1 cellular context compared by ENCODE assay signal in the genomic region with DNA sequence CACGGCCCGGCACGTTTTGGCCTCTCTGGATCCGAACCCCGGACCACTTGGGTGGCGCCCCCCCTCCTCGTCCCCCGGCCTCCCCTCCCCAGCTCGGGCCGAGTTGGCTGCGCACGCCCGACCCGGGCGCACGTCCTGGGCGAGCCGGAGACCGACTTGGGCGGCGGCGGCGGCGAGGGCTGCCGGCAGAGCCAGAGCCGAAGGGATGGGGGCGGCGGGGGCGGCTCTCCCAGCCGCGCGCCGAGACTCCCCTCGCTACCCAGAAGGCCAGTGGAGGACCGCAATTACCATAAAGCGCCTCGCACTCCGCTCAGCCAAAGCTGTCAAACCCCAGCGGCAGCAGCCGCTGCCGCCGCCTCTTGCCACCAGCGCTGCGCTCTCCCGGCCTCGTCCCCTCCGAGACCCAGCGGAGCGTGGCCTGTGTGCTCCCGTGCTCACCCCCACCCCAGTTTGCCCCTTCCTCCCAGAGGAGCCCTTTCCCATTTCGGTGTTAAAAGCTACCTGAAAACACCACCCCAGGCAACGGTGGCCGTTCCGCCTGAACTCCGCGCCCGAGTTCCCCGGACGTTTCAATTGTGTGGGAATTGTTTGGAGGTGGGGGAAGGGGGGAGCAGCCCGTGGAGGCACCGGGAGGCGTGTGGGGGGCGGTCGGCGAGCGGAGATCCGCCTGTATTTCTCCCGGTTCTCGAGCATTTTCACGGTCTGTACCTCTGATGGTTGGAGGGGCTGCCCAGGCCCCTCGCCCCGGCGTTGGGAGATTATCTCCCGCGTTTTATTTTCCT.
A peak's percentile ranks its signal among the peaks of the same experiment; 100 is the strongest.
TF ChIP-seq lines count a peak whose summit lies in the region.

No MANE protein-coding gene starts in this region.

TF ChIP-seq in K562, 482 proteins besides CTCF, POLR2A, EP300 and RAD21 (continued from another document and continues in another):
- TF ChIP-seq, protein P1, sequence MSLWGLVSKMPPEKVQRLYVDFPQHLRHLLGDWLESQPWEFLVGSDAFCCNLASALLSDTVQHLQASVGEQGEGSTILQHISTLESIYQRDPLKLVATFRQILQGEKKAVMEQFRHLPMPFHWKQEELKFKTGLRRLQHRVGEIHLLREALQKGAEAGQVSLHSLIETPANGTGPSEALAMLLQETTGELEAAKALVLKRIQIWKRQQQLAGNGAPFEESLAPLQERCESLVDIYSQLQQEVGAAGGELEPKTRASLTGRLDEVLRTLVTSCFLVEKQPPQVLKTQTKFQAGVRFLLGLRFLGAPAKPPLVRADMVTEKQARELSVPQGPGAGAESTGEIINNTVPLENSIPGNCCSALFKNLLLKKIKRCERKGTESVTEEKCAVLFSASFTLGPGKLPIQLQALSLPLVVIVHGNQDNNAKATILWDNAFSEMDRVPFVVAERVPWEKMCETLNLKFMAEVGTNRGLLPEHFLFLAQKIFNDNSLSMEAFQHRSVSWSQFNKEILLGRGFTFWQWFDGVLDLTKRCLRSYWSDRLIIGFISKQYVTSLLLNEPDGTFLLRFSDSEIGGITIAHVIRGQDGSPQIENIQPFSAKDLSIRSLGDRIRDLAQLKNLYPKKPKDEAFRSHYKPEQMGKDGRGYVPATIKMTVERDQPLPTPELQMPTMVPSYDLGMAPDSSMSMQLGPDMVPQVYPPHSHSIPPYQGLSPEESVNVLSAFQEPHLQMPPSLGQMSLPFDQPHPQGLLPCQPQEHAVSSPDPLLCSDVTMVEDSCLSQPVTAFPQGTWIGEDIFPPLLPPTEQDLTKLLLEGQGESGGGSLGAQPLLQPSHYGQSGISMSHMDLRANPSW (CRISPR knock-in tag; IDR thresholded peaks at IDR 0.05): no peak
- no peak for TF ChIP-seq ZC3H4 (CRISPR knock-in tag; IDR thresholded peaks at IDR 0.05; ENCODE audit: borderline replicate concordance)
- TF ChIP-seq, protein P2, sequence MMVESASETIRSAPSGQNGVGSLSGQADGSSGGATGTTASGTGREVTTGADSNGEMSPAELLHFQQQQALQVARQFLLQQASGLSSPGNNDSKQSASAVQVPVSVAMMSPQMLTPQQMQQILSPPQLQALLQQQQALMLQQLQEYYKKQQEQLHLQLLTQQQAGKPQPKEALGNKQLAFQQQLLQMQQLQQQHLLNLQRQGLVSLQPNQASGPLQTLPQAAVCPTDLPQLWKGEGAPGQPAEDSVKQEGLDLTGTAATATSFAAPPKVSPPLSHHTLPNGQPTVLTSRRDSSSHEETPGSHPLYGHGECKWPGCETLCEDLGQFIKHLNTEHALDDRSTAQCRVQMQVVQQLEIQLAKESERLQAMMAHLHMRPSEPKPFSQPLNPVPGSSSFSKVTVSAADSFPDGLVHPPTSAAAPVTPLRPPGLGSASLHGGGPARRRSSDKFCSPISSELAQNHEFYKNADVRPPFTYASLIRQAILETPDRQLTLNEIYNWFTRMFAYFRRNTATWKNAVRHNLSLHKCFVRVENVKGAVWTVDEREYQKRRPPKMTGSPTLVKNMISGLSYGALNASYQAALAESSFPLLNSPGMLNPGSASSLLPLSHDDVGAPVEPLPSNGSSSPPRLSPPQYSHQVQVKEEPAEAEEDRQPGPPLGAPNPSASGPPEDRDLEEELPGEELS (CRISPR knock-in tag; IDR thresholded peaks at IDR 0.05; ENCODE audit: borderline replicate concordance): no peak
- no peak for TF ChIP-seq PURB (CRISPR knock-in tag; IDR thresholded peaks at IDR 0.05; ENCODE audit: low read depth)
- no peak for TF ChIP-seq HIVEP1 (CRISPR knock-in tag; IDR thresholded peaks at IDR 0.05)
- no peak for TF ChIP-seq SAFB2 (IDR thresholded peaks at IDR 0.05; ENCODE audit: borderline replicate concordance, low read depth, low read length, severe bottlenecking)
- TF ChIP-seq SPI1 (IDR thresholded peaks at IDR 0.05; ENCODE audit: borderline replicate concordance, low read depth, low read length): no peak
- no peak for TF ChIP-seq SREBF2 (CRISPR knock-in tag; IDR thresholded peaks at IDR 0.05)
- TF ChIP-seq, protein P3, sequence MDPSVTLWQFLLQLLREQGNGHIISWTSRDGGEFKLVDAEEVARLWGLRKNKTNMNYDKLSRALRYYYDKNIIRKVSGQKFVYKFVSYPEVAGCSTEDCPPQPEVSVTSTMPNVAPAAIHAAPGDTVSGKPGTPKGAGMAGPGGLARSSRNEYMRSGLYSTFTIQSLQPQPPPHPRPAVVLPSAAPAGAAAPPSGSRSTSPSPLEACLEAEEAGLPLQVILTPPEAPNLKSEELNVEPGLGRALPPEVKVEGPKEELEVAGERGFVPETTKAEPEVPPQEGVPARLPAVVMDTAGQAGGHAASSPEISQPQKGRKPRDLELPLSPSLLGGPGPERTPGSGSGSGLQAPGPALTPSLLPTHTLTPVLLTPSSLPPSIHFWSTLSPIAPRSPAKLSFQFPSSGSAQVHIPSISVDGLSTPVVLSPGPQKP (CRISPR knock-in tag; IDR thresholded peaks at IDR 0.05): no peak
- TF ChIP-seq KLF16 (IDR thresholded peaks at IDR 0.05): no peak
- TF ChIP-seq, protein P4, sequence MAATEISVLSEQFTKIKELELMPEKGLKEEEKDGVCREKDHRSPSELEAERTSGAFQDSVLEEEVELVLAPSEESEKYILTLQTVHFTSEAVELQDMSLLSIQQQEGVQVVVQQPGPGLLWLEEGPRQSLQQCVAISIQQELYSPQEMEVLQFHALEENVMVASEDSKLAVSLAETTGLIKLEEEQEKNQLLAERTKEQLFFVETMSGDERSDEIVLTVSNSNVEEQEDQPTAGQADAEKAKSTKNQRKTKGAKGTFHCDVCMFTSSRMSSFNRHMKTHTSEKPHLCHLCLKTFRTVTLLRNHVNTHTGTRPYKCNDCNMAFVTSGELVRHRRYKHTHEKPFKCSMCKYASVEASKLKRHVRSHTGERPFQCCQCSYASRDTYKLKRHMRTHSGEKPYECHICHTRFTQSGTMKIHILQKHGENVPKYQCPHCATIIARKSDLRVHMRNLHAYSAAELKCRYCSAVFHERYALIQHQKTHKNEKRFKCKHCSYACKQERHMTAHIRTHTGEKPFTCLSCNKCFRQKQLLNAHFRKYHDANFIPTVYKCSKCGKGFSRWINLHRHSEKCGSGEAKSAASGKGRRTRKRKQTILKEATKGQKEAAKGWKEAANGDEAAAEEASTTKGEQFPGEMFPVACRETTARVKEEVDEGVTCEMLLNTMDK (IDR thresholded peaks at IDR 0.05; ENCODE audit: borderline replicate concordance, insufficient read depth, low read depth, low read length, poor library complexity, severe bottlenecking): no peak
- no peak for TF ChIP-seq NCOA1 (IDR thresholded peaks at IDR 0.05; ENCODE audit: low read depth)
- no peak for TF ChIP-seq ATF1 (CRISPR knock-in tag; IDR thresholded peaks at IDR 0.05)
- TF ChIP-seq ATF1 (tag; IDR thresholded peaks at IDR 0.05): no peak
- no peak for TF ChIP-seq XRCC4 (IDR thresholded peaks at IDR 0.05; ENCODE audit: extremely low read depth, insufficient read depth, insufficient read length)
- no peak for TF ChIP-seq ATF7 (IDR thresholded peaks at IDR 0.05)
- TF ChIP-seq, protein P5, sequence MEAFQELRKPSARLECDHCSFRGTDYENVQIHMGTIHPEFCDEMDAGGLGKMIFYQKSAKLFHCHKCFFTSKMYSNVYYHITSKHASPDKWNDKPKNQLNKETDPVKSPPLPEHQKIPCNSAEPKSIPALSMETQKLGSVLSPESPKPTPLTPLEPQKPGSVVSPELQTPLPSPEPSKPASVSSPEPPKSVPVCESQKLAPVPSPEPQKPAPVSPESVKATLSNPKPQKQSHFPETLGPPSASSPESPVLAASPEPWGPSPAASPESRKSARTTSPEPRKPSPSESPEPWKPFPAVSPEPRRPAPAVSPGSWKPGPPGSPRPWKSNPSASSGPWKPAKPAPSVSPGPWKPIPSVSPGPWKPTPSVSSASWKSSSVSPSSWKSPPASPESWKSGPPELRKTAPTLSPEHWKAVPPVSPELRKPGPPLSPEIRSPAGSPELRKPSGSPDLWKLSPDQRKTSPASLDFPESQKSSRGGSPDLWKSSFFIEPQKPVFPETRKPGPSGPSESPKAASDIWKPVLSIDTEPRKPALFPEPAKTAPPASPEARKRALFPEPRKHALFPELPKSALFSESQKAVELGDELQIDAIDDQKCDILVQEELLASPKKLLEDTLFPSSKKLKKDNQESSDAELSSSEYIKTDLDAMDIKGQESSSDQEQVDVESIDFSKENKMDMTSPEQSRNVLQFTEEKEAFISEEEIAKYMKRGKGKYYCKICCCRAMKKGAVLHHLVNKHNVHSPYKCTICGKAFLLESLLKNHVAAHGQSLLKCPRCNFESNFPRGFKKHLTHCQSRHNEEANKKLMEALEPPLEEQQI (IDR thresholded peaks at IDR 0.05): no peak
- TF ChIP-seq, protein P6, sequence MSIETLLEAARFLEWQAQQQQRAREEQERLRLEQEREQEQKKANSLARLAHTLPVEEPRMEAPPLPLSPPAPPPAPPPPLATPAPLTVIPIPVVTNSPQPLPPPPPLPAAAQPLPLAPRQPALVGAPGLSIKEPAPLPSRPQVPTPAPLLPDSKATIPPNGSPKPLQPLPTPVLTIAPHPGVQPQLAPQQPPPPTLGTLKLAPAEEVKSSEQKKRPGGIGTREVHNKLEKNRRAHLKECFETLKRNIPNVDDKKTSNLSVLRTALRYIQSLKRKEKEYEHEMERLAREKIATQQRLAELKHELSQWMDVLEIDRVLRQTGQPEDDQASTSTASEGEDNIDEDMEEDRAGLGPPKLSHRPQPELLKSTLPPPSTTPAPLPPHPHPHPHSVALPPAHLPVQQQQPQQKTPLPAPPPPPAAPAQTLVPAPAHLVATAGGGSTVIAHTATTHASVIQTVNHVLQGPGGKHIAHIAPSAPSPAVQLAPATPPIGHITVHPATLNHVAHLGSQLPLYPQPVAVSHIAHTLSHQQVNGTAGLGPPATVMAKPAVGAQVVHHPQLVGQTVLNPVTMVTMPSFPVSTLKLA (conservative IDR thresholded peaks at IDR 0.05): peak; percentile 34 to 53; a peak in 3 of 4 replicates
- no peak for TF ChIP-seq OTX1 (CRISPR knock-in tag; IDR thresholded peaks at IDR 0.05)
- no peak for TF ChIP-seq ZC3H8 (IDR thresholded peaks at IDR 0.05)
- no peak for TF ChIP-seq ZFP36 (IDR thresholded peaks at IDR 0.05; ENCODE audit: low read depth, low read length, partially characterized antibody)
- TF ChIP-seq, protein P7, sequence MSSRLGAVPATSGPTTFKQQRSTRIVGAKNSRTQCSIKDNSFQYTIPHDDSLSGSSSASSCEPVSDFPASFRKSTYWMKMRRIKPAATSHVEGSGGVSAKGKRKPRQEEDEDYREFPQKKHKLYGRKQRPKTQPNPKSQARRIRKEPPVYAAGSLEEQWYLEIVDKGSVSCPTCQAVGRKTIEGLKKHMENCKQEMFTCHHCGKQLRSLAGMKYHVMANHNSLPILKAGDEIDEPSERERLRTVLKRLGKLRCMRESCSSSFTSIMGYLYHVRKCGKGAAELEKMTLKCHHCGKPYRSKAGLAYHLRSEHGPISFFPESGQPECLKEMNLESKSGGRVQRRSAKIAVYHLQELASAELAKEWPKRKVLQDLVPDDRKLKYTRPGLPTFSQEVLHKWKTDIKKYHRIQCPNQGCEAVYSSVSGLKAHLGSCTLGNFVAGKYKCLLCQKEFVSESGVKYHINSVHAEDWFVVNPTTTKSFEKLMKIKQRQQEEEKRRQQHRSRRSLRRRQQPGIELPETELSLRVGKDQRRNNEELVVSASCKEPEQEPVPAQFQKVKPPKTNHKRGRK (tag; IDR thresholded peaks at IDR 0.05): no peak
- TF ChIP-seq, protein P8, sequence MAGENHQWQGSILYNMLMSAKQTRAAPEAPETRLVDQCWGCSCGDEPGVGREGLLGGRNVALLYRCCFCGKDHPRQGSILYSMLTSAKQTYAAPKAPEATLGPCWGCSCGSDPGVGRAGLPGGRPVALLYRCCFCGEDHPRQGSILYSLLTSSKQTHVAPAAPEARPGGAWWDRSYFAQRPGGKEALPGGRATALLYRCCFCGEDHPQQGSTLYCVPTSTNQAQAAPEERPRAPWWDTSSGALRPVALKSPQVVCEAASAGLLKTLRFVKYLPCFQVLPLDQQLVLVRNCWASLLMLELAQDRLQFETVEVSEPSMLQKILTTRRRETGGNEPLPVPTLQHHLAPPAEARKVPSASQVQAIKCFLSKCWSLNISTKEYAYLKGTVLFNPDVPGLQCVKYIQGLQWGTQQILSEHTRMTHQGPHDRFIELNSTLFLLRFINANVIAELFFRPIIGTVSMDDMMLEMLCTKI (IDR thresholded peaks at IDR 0.05; ENCODE audit: partially characterized antibody): no peak
- no peak for TF ChIP-seq EZH2 (IDR thresholded peaks at IDR 0.05; ENCODE audit: borderline replicate concordance, low read depth, low read length)
- no peak for TF ChIP-seq JUN (IDR thresholded peaks at IDR 0.05; ENCODE audit: borderline replicate concordance, low read depth, low read length)
- no peak for TF ChIP-seq JUN (CRISPR knock-in tag; IDR thresholded peaks at IDR 0.05; ENCODE audit: borderline replicate concordance)
